ENCODE assay signal across 9 cellular contexts in genomic region chr3:170809021-170809974, GRCh38.
A peak's percentile ranks its signal among the peaks of the same experiment; 100 is the strongest.
DNase-seq lines count a peak whose midpoint lies in the region; ATAC-seq and TF ChIP-seq lines count a peak whose summit lies in the region.
"Had no signal": no experiment of that assay in that cellular context is flagged by ENCODE, and none has a peak within 500 bp of the region (broad histone marks: within the 10 kb centered on the region; RNA-seq: fewer than 3 reads in every experiment).

No MANE protein-coding gene starts in this region.

- H3K27ac ChIP-seq in SK-N-MC, result no peak overlapping the region
- no peak overlapping the region for H3K27ac ChIP-seq in CD8-positive, alpha-beta T cell (ENCODE audit: low read depth, low read length)

- DNase-seq in activated CD4-positive, alpha-beta memory T cell treated with anti-CD3 and anti-CD28 coated beads for 36 hours, result peak; percentile 16
- no peak for DNase-seq in activated CD4-positive, alpha-beta memory T cell treated with anti-CD3 and anti-CD28 coated beads, Interleukin-2, amount 10 ng/mL, durations not matched to agents 7 days and 5 days
- DNase-seq in NCI-H1105 (lab: John Stamatoyannopoulos, UW), result peak; percentile 38
- peak; percentile 28 for DNase-seq in SK-N-MC (ENCODE audit: low read depth, low spot score)
- peak; percentile 88 for DNase-seq in fibroblast of mammary gland (ENCODE audit: low read depth)
- peak; percentile 41 for DNase-seq in occipital lobe (lab: John Stamatoyannopoulos, UW)
- DNase-seq in GOT3 (lab: John Stamatoyannopoulos, UW), result no peak
- DNase-seq in CD8-positive, alpha-beta T cell, result no peak

- CTCF ChIA-PET in activated CD4-positive, alpha-beta memory T cell treated with anti-CD3 and anti-CD28 coated beads for 36 hours (lab: Charles Lee), result interaction anchor here (0.9 to 9.4 kb wide), 2 partner anchors 32 to 395 kb away, joined by 3 to 226 read pairs; no protein-coding TSS in a partner anchor
- CTCF ChIA-PET in activated CD4-positive, alpha-beta memory T cell treated with anti-CD3 and anti-CD28 coated beads, Interleukin-2, amount 10 ng/mL, durations not matched to agents 7 days and 5 days (lab: Charles Lee), result interaction anchor here (0.6 to 5.6 kb wide), 5 partner anchors 17 to 946 kb away, joined by 3 to 120 read pairs (median 3); no protein-coding TSS in a partner anchor
- CTCF ChIA-PET in CD8-positive, alpha-beta T cell (lab: Charles Lee), result interaction anchor here (1.1 to 5.7 kb wide), 2 partner anchors 395 kb away, joined by 3 to 34 read pairs; no protein-coding TSS in a partner anchor

- peaks cover 8% of the 10 kb centered on the region for H3K27me3 Mint-ChIP-seq in activated CD4-positive, alpha-beta memory T cell treated with anti-CD3 and anti-CD28 coated beads for 36 hours
- peaks cover 10% of the 10 kb centered on the region for H3K27me3 Mint-ChIP-seq in activated CD4-positive, alpha-beta memory T cell treated with anti-CD3 and anti-CD28 coated beads, Interleukin-2, amount 10 ng/mL, durations not matched to agents 7 days and 5 days
- H3K27me3 Mint-ChIP-seq in CD8-positive, alpha-beta T cell (ENCODE audit: low read depth), result peaks cover 15% of the 10 kb centered on the region

- H3K4me1 ChIP-seq in CD8-positive, alpha-beta T cell (ENCODE audit: insufficient read depth, low read length), result no peaks in the 10 kb centered on the region

- H3K27me3 ChIP-seq in CD8-positive, alpha-beta T cell (ENCODE audit: insufficient read depth, low read length), result peaks cover under 1% of the 10 kb centered on the region

- no peak overlapping the region for H3K4me3 Mint-ChIP-seq in activated CD4-positive, alpha-beta memory T cell treated with anti-CD3 and anti-CD28 coated beads for 36 hours
- no peak overlapping the region for H3K4me3 Mint-ChIP-seq in activated CD4-positive, alpha-beta memory T cell treated with anti-CD3 and anti-CD28 coated beads, Interleukin-2, amount 10 ng/mL, durations not matched to agents 7 days and 5 days
- H3K4me3 Mint-ChIP-seq in CD8-positive, alpha-beta T cell, result no peak overlapping the region
- H3K4me3 Mint-ChIP-seq: central memory CD8-positive, alpha-beta T cell had no signal

- H3K4me3 ChIP-seq in SK-N-MC (no peak overlapping the region), fibroblast of mammary gland (ENCODE audit: control insufficient read depth, low read depth, low read length) (no peak overlapping the region)
- no peak overlapping the region for H3K4me3 ChIP-seq in CD8-positive, alpha-beta T cell (ENCODE audit: low read depth, low read length)

- no peaks in the 10 kb centered on the region for H3K9me3 ChIP-seq in SK-N-MC (ENCODE audit: low read depth, low read length)
- H3K9me3 ChIP-seq in CD8-positive, alpha-beta T cell (ENCODE audit: low read length), result no peaks in the 10 kb centered on the region

- no peak overlapping the region for H3K9ac ChIP-seq in SK-N-MC (ENCODE audit: insufficient read length)

- no peaks in the 10 kb centered on the region for H3K36me3 Mint-ChIP-seq in activated CD4-positive, alpha-beta memory T cell treated with anti-CD3 and anti-CD28 coated beads for 36 hours
- H3K36me3 Mint-ChIP-seq in activated CD4-positive, alpha-beta memory T cell treated with anti-CD3 and anti-CD28 coated beads, Interleukin-2, amount 10 ng/mL, durations not matched to agents 7 days and 5 days (ENCODE audit: low read depth), result no peaks in the 10 kb centered on the region
- H3K36me3 Mint-ChIP-seq in CD8-positive, alpha-beta T cell, result no peaks in the 10 kb centered on the region

- intact Hi-C loops in activated CD4-positive, alpha-beta memory T cell treated with anti-CD3 and anti-CD28 coated beads for 36 hours (cut with micrococcal nuclease), result no loop called here
- intact Hi-C loops in CD8-positive, alpha-beta T cell (cut with DNase I, micrococcal nuclease), result no loop called here

- no peak overlapping the region for H3K27ac Mint-ChIP-seq in activated CD4-positive, alpha-beta memory T cell treated with anti-CD3 and anti-CD28 coated beads for 36 hours
- no peak overlapping the region for H3K27ac Mint-ChIP-seq in activated CD4-positive, alpha-beta memory T cell treated with anti-CD3 and anti-CD28 coated beads, Interleukin-2, amount 10 ng/mL, durations not matched to agents 7 days and 5 days
- H3K27ac Mint-ChIP-seq in CD8-positive, alpha-beta T cell, result no peak overlapping the region

- ATAC-seq in CD8-positive, alpha-beta T cell, result no peak

- POLR2A ChIA-PET in activated CD4-positive, alpha-beta memory T cell treated with anti-CD3 and anti-CD28 coated beads for 36 hours (lab: Charles Lee), result no interaction called here
- POLR2A ChIA-PET in activated CD4-positive, alpha-beta memory T cell treated with anti-CD3 and anti-CD28 coated beads, Interleukin-2, amount 10 ng/mL, durations not matched to agents 7 days and 5 days (lab: Charles Lee), result no interaction called here
- POLR2A ChIA-PET in CD8-positive, alpha-beta T cell (lab: Charles Lee), result no interaction called here

- H3K9me3 Mint-ChIP-seq in activated CD4-positive, alpha-beta memory T cell treated with anti-CD3 and anti-CD28 coated beads for 36 hours, result no peaks in the 10 kb centered on the region
- no peaks in the 10 kb centered on the region for H3K9me3 Mint-ChIP-seq in activated CD4-positive, alpha-beta memory T cell treated with anti-CD3 and anti-CD28 coated beads, Interleukin-2, amount 10 ng/mL, durations not matched to agents 7 days and 5 days
- H3K9me3 Mint-ChIP-seq in CD8-positive, alpha-beta T cell, result no peaks in the 10 kb centered on the region
- H3K9me3 Mint-ChIP-seq: central memory CD8-positive, alpha-beta T cell had no signal

- H3K36me3 ChIP-seq in SK-N-MC (ENCODE audit: insufficient read depth, low read length), result no peaks in the 10 kb centered on the region
- H3K36me3 ChIP-seq in CD8-positive, alpha-beta T cell (ENCODE audit: insufficient read depth, low read length), result no peaks in the 10 kb centered on the region

- peaks cover 4% of the 10 kb centered on the region for H3K4me1 Mint-ChIP-seq in activated CD4-positive, alpha-beta memory T cell treated with anti-CD3 and anti-CD28 coated beads for 36 hours (ENCODE audit: low read depth)
- peaks cover 4% of the 10 kb centered on the region for H3K4me1 Mint-ChIP-seq in activated CD4-positive, alpha-beta memory T cell treated with anti-CD3 and anti-CD28 coated beads, Interleukin-2, amount 10 ng/mL, durations not matched to agents 7 days and 5 days
- H3K4me1 Mint-ChIP-seq in CD8-positive, alpha-beta T cell (ENCODE audit: low read depth), result no peaks in the 10 kb centered on the region

- TF ChIP-seq CTCF in fibroblast of mammary gland (conservative IDR thresholded peaks at IDR 0.05; ENCODE audit: control insufficient read depth, insufficient read depth, low read depth, low read length), result peak; percentile 87
- no peak for TF ChIP-seq CTCF in CD8-positive, alpha-beta T cell (IDR thresholded peaks at IDR 0.05)

Comparison
In these comparisons a context has a peak if more than half of its experiments do, and no peak if none do; other contexts are left out.
1. DNase-seq: peak in activated CD4-positive, alpha-beta memory T cell treated with anti-CD3 and anti-CD28 coated beads for 36 hours (single experiment), NCI-H1105 (single experiment), SK-N-MC (single experiment), fibroblast of mammary gland (single experiment) and occipital lobe (single experiment); none in activated CD4-positive, alpha-beta memory T cell treated with anti-CD3 and anti-CD28 coated beads, Interleukin-2, amount 10 ng/mL, durations not matched to agents 7 days and 5 days (single experiment), GOT3 (single experiment) and CD8-positive, alpha-beta T cell (0 of 7).